In genomic region chr17:39223907-39224777, GRCh38 we compare ENCODE assay signal across 1 cellular context.
TF ChIP-seq lines count a peak whose summit lies in the region.

No MANE protein-coding gene starts in this region.

TF ChIP-seq in HepG2, 621 proteins besides CTCF, POLR2A, EP300 and RAD21:
- TF ChIP-seq ATF7 (IDR thresholded peaks at IDR 0.05) (no peak), ATF7 (CRISPR knock-in tag; IDR thresholded peaks at IDR 0.05) (no peak), FOSL1 (CRISPR knock-in tag; IDR thresholded peaks at IDR 0.05; ENCODE audit: borderline replicate concordance) (no peak), PCBP1 (IDR thresholded peaks at IDR 0.05; ENCODE audit: borderline replicate concordance, low read depth, low read length) (no peak), SP1 (IDR thresholded peaks at IDR 0.05) (no peak), SP1 (CRISPR knock-in tag; IDR thresholded peaks at IDR 0.05) (no peak), ZNF550 (CRISPR knock-in tag; IDR thresholded peaks at IDR 0.05; ENCODE audit: borderline replicate concordance) (no peak), STAT5B (CRISPR knock-in tag; IDR thresholded peaks at IDR 0.05) (no peak), ZMAT3 (CRISPR knock-in tag; conservative IDR thresholded peaks at IDR 0.05) (no peak), MYC (CRISPR knock-in tag; IDR thresholded peaks at IDR 0.05; ENCODE audit: borderline replicate concordance) (no peak), ZNF678 (CRISPR knock-in tag; IDR thresholded peaks at IDR 0.05) (no peak), JUNB (CRISPR knock-in tag; IDR thresholded peaks at IDR 0.05; ENCODE audit: borderline replicate concordance) (no peak), JARID2 (CRISPR knock-in tag; IDR thresholded peaks at IDR 0.05; ENCODE audit: insufficient replicate concordance) (no peak), DNMT3B (CRISPR knock-in tag; conservative IDR thresholded peaks at IDR 0.05) (no peak), ZNF513 (CRISPR knock-in tag; conservative IDR thresholded peaks at IDR 0.05) (no peak), FOXJ3 (CRISPR knock-in tag; IDR thresholded peaks at IDR 0.05; ENCODE audit: borderline replicate concordance) (no peak), RFX5 (IDR thresholded peaks at IDR 0.05; ENCODE audit: low read depth, low read length) (no peak), ZNF556 (CRISPR knock-in tag; IDR thresholded peaks at IDR 0.05; ENCODE audit: borderline replicate concordance) (no peak)
- TF ChIP-seq, protein P1, sequence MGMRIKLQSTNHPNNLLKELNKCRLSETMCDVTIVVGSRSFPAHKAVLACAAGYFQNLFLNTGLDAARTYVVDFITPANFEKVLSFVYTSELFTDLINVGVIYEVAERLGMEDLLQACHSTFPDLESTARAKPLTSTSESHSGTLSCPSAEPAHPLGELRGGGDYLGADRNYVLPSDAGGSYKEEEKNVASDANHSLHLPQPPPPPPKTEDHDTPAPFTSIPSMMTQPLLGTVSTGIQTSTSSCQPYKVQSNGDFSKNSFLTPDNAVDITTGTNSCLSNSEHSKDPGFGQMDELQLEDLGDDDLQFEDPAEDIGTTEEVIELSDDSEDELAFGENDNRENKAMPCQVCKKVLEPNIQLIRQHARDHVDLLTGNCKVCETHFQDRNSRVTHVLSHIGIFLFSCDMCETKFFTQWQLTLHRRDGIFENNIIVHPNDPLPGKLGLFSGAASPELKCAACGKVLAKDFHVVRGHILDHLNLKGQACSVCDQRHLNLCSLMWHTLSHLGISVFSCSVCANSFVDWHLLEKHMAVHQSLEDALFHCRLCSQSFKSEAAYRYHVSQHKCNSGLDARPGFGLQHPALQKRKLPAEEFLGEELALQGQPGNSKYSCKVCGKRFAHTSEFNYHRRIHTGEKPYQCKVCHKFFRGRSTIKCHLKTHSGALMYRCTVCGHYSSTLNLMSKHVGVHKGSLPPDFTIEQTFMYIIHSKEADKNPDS (CRISPR knock-in tag; IDR thresholded peaks at IDR 0.05), result no peak
